Comparison of ENCODE assay signal across 26 cellular contexts in the genomic region with DNA sequence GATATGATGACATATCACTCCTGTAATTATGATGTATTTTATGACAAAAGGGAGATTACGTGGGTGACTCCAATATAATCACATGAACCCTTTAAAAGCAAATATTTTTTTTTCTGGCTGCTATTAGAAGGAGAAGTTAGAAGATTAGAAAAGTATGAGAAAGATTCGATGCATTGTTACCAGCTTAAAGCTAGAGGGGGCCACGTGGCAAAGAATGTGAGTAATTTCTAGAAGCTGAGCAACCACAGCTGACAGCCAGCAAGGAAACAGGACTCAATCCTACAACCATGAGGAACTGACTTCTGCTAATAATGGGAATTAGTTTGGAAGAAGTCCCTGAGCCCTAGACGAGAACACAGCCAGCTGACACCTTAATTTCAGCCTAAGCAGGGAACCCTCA. TPM values are rescaled to one million over a fixed set of nuclear protein-coding genes. Genes with fewer than 3 reads are reported as not detected.
A peak's percentile ranks its signal among the peaks of the same experiment; 100 is the strongest.
DNase-seq lines count a peak whose midpoint lies in the region; ATAC-seq, FAIRE-seq and TF ChIP-seq lines count a peak whose summit lies in the region.
"Had no signal": no experiment of that assay in that cellular context is flagged by ENCODE, and none has a peak within 500 bp of the region (broad histone marks: within the 10 kb centered on the region; RNA-seq: fewer than 3 reads in every experiment).

No MANE protein-coding gene starts in this region.

- no peak overlapping the region for H3K23ac ChIP-seq in H1 (ENCODE audit: insufficient read length)

- H2BK120ac ChIP-seq in H1 (replicated peaks; ENCODE audit: low read depth, low read length) = no peak overlapping the region

- no peak overlapping the region for H3K14ac ChIP-seq in H1 (ENCODE audit: insufficient read length)

- H3K4ac ChIP-seq in H1 (replicated peaks; ENCODE audit: insufficient read length, low read depth, low read length) = no peak overlapping the region

- no peak overlapping the region for H3K4me3 ChIP-seq in H1 (ENCODE audit: extremely low read depth in 1 of 4, insufficient read depth in 2 of 4, low read depth in 3 of 4, low read length in 4 of 4)
- no peak overlapping the region for H3K4me3 ChIP-seq in retinal pigment epithelial cell (ENCODE audit: low read length)
- H3K4me3 ChIP-seq in Peyer's patch = no peak overlapping the region
- H3K4me3 ChIP-seq: breast epithelium, PC-9, prostate gland, upper lobe of left lung had no signal

- H3K36me3 ChIP-seq in H1 (ENCODE audit: control insufficient read depth in 2 of 4, insufficient read depth in 4 of 4, low read length in 3 of 4) (no peaks in the 10 kb centered on the region), Peyer's patch (no peaks in the 10 kb centered on the region)
- H3K36me3 ChIP-seq: breast epithelium, prostate gland, upper lobe of left lung had no signal

- FAIRE-seq in H1 (lab: Jason Lieb, UNC) = no peak
- FAIRE-seq: TTC549 had no signal

- H2BK5ac ChIP-seq in H1 (ENCODE audit: low read depth, low read length) = no peak overlapping the region

- no peak overlapping the region for H2AK5ac ChIP-seq in H1 (ENCODE audit: low read depth, low read length)

- TF ChIP-seq POLR2A in H1 (IDR thresholded peaks at IDR 0.05; ENCODE audit: control extremely low read depth in 1 of 2, low read depth in 2 of 2, low read length in 2 of 2) = no peak
- no peak for TF ChIP-seq POLR2A in Peyer's patch (IDR thresholded peaks at IDR 0.05)

- H3K27ac ChIP-seq in H1 (ENCODE audit: low read depth, low read length) (no peak overlapping the region), Peyer's patch (no peak overlapping the region)
- H3K27ac ChIP-seq: 22Rv1, breast epithelium, PC-9, prostate gland, upper lobe of left lung had no signal

- no peaks in the 10 kb centered on the region for H3K9me3 ChIP-seq in H1 (ENCODE audit: insufficient read depth in 2 of 2, low read depth in 1 of 2, low read length in 1 of 2)
- no peaks in the 10 kb centered on the region for H3K9me3 ChIP-seq in Peyer's patch
- H3K9me3 ChIP-seq: breast epithelium, prostate gland, upper lobe of left lung had no signal

- H3K23me2 ChIP-seq in H1 (ENCODE audit: low read depth, low read length) = no peaks in the 10 kb centered on the region

- no peak for ATAC-seq in stimulated activated naive CD8-positive, alpha-beta T cell treated with anti-CD3 and anti-CD28 coated beads, Interleukin-15, Interleukin-2, amounts not matched to agents 100 U/mL and 50 U/mL, for 24 hours
- no peak for ATAC-seq in HG02610 (IDR thresholded peaks at IDR 0.05; ENCODE audit: unreplicated experiment)
- ATAC-seq: natural killer cell treated with Interleukin-12 subunit alpha and Interleukin-12 subunit beta and Interleukin-15 and Interleukin-18, amount 100 ng/mL, for 72 hours had no signal

- H3K4me1 ChIP-seq in H1 (replicated peaks in 1 of 4; ENCODE audit: control insufficient read depth in 3 of 4, insufficient read depth in 4 of 4, low read length in 3 of 4) (no peaks in the 10 kb centered on the region), Peyer's patch (no peaks in the 10 kb centered on the region)
- H3K4me1 ChIP-seq: breast epithelium, prostate gland had no signal

- TF ChIP-seq CTCF in H1 (IDR thresholded peaks at IDR 0.05; ENCODE audit: control extremely low read depth in 1 of 3, insufficient read depth in 1 of 3, low read depth in 1 of 3, low read length in 3 of 3) (peak in 2 of 3 experiments; percentile 14 to 15; a peak in 2 of 4 replicates), retinal pigment epithelial cell (conservative IDR thresholded peaks at IDR 0.05; ENCODE audit: low read depth, low read length) (peak; percentile 22), Peyer's patch (IDR thresholded peaks at IDR 0.05) (no peak)

- 73% methylated on average over 4 of the region's 4 CpGs; no CpG with 5 or more reads in 1 of the 2 experiments for WGBS in H1 (ENCODE audit: extremely low coverage in 1 of 2, insufficient coverage in 1 of 2, insufficient read length in 1 of 2, insufficient replicate concordance in 2 of 2, low coverage in 1 of 2, low lambda C conversion rate in 2 of 2, missing lambda C conversion rate in 1 of 2), 2 experiments

- no peak overlapping the region for H4K91ac ChIP-seq in H1 (replicated peaks; ENCODE audit: insufficient read length, low read length)

- no peak overlapping the region for H2AFZ ChIP-seq in H1 (ENCODE audit: low read length)
- H2AFZ ChIP-seq: PC-9 had no signal

- TF ChIP-seq RAD21 in H1 (IDR thresholded peaks at IDR 0.05 in 1 of 2, conservative IDR thresholded peaks at IDR 0.05 in 1 of 2; ENCODE audit: low read depth in 2 of 2, low read length in 2 of 2) = peak; percentile 34 to 49; a peak in 3 of 4 replicates

- no peaks in the 10 kb centered on the region for H3K79me1 ChIP-seq in H1 (ENCODE audit: low read depth, low read length)

- no peak overlapping the region for H3K56ac ChIP-seq in H1 (replicated peaks; ENCODE audit: insufficient read length, low read depth, low read length)

- no peak overlapping the region for H4K5ac ChIP-seq in H1 (ENCODE audit: insufficient read length, low read depth, low read length)

- CTCF ChIA-PET in H1 (lab: Charles Lee; ENCODE audit: partially characterized antibody) = interaction anchor here (1.5 to 4.4 kb wide), 10 partner anchors 9 to 157 kb away, joined by 3 to 43 read pairs (median 10); no protein-coding TSS in a partner anchor

- no peak overlapping the region for H2BK15ac ChIP-seq in H1 (ENCODE audit: low read length)

- TF ChIP-seq EP300 in H1 (IDR thresholded peaks at IDR 0.05; ENCODE audit: borderline replicate concordance in 1 of 2, low read depth in 2 of 2, low read length in 2 of 2) = no peak

- H2BK20ac ChIP-seq in H1 (ENCODE audit: low read length) = no peak overlapping the region

- H3K4me2 ChIP-seq in H1 (ENCODE audit: insufficient read depth in 1 of 2, low read depth in 2 of 2, low read length in 2 of 2) = no peak overlapping the region
- H3K4me2 ChIP-seq: PC-9 had no signal

- no peak overlapping the region for H2BK12ac ChIP-seq in H1 (ENCODE audit: low read depth, low read length)

- H4K20me1 ChIP-seq in H1 (replicated peaks in 1 of 2; ENCODE audit: control insufficient read depth in 1 of 2, insufficient read depth in 2 of 2, low read length in 2 of 2) = no peaks in the 10 kb centered on the region

- DNase-seq in DMS 273 (lab: John Stamatoyannopoulos, UW; ENCODE audit: unreplicated experiment) (peak; percentile 22), DMS 273 treated with DMSO at 0.1 percent for 48 hours (lab: John Stamatoyannopoulos, UW) (no peak), NCI-H69 (lab: John Stamatoyannopoulos, UW) (peak; percentile 53), H1 (ENCODE audit: low read depth in 1 of 2, low spot score in 2 of 2) (no peak), retinal pigment epithelial cell (ENCODE audit: low read depth) (no peak), Peyer's patch (no peak)
- DNase-seq in stimulated activated naive CD8-positive, alpha-beta T cell treated with anti-CD3 and anti-CD28 coated beads, Interleukin-15, Interleukin-2, amounts not matched to agents 100 U/mL and 50 U/mL, for 24 hours = no peak
- DNase-seq: activated naive CD4-positive, alpha-beta T cell treated with anti-CD3 and anti-CD28 coated beads, Interleukin-2, amount 10 ng/mL, durations not matched to agents 7 days and 5 days; DND-41; IMR-90; mesenchymal stem cell; NCI-H1092; NCI-H2171; NCI-H748 treated with DMSO at 0.1 percent for 48 hours; PC-9; stimulated activated CD4-positive, alpha-beta T cell treated with anti-CD3 and anti-CD28 coated beads, Interleukin-15, amount 100 ng/mL, for 24 hours; stimulated activated naive CD4-positive, alpha-beta T cell treated with Interleukin-2 at 50 U/mL for 16 hours; upper lobe of left lung had no signal

- peaks cover 0 to 1% (median 0%) of the 10 kb centered on the region in 4 experiments; a peak in 1 of 7 replicates for H3K27me3 ChIP-seq in H1 (replicated peaks in 1 of 4; ENCODE audit: control insufficient read depth in 3 of 4, extremely low read depth in 1 of 4, insufficient read depth in 3 of 4, low read length in 3 of 4)
- H3K27me3 ChIP-seq in Peyer's patch = no peaks in the 10 kb centered on the region
- H3K27me3 ChIP-seq: breast epithelium, upper lobe of left lung had no signal

- no peak overlapping the region for H3K18ac ChIP-seq in H1 (ENCODE audit: extremely low read depth, low read length)

- H4K8ac ChIP-seq in H1 (ENCODE audit: extremely low read depth, insufficient read depth, low read length) = no peak overlapping the region

- no peaks in the 10 kb centered on the region for H3K79me2 ChIP-seq in H1 (ENCODE audit: control insufficient read depth in 1 of 2, insufficient read depth in 2 of 2, low read length in 2 of 2)

- POLR2A ChIA-PET in H1 (lab: Charles Lee; ENCODE audit: partially characterized antibody) = no interaction called here

- no peak overlapping the region for H3K9ac ChIP-seq in H1 (replicated peaks in 1 of 4; ENCODE audit: extremely low read depth in 1 of 4, low read depth in 3 of 4, low read length in 3 of 4)

TF ChIP-seq in H1, 55 proteins besides CTCF, POLR2A, EP300 and RAD21 (continues in another document):
- TF ChIP-seq HDAC2 (IDR thresholded peaks at IDR 0.05; ENCODE audit: borderline replicate concordance in 1 of 2, low read depth in 2 of 2, low read length in 2 of 2) (no peak), TEAD4 (IDR thresholded peaks at IDR 0.05; ENCODE audit: low read depth, low read length) (no peak), SIRT6 (IDR thresholded peaks at IDR 0.05; ENCODE audit: low read length) (no peak), CTBP2 (IDR thresholded peaks at IDR 0.05; ENCODE audit: borderline replicate concordance, insufficient read depth, insufficient read length, low read length) (no peak), RFX5 (IDR thresholded peaks at IDR 0.05; ENCODE audit: borderline replicate concordance, low read depth, low read length) (no peak), POLR2AphosphoS5 (IDR thresholded peaks at IDR 0.05; ENCODE audit: low read depth, low read length) (no peak), EZH2 (IDR thresholded peaks at IDR 0.05; ENCODE audit: low read depth, low read length, severe bottlenecking) (no peak), SRF (IDR thresholded peaks at IDR 0.05; ENCODE audit: low read depth, low read length) (no peak), SUZ12 (IDR thresholded peaks at IDR 0.05; ENCODE audit: low read length) (no peak), ZNF274 (IDR thresholded peaks at IDR 0.05; ENCODE audit: borderline replicate concordance, extremely low read depth, low read length) (no peak)

RNA-seq across cellular contexts. Expression of gene C1orf87, which starts 56.3 kb away (rescaled TPM):
- 0.29 and 0.41 TPM in 2 replicates for total RNA-seq in H1 (2021; fragmentation: NEBNext Ultra II Directional; extraction: Animal tissue kit (Norgen Biotek cat#: 25700))
- 0.06 TPM in 1 of 2 replicates, not detected in the other for polyA plus RNA-seq in H1 (2011; rRNA removed)
- 0.12 TPM for polyA plus RNA-seq in H1 (2011; cell fraction: cytosol; rRNA removed)
- 0.16 TPM for polyA plus RNA-seq in H1 (2011; cell fraction: nucleus; rRNA removed)
- 0.17 to 0.20 TPM (median 0.19 TPM) in 3 of 4 replicates, not detected in the other for polyA plus RNA-seq in H1 (2012, experiment 1 of 2)
- not detected for polyA plus RNA-seq in H1 (2012, experiment 2 of 2)
- 0.12 TPM for polyA plus RNA-seq in H1 (2013, experiment 1 of 2)
- polyA plus RNA-seq in H1 (2013, experiment 2 of 2) = 0.18 TPM
- polyA minus RNA-seq in H1 (2011; rRNA and poly(A)+ RNA removed) = 0.22 TPM in 1 of 2 replicates, not detected in the other
- not detected for polyA minus RNA-seq in H1 (2011; cell fraction: cytosol; rRNA and poly(A)+ RNA removed)
- polyA minus RNA-seq in H1 (2011; cell fraction: nucleus; rRNA and poly(A)+ RNA removed) = 0.30 TPM
- not detected for total RNA-seq in Peyer's patch
- total RNA-seq: breast epithelium; CD4-positive, CD25-positive, alpha-beta regulatory T cell; dermis microvascular lymphatic vessel endothelial cell; IMR-90; natural killer cell treated with Interleukin-12 subunit alpha and Interleukin-12 subunit beta and Interleukin-15 and Interleukin-18, amount 100 ng/mL, for 72 hours; PC-9 had no signal
- polyA plus RNA-seq: CD4-positive, CD25-positive, alpha-beta regulatory T cell; IMR-90 had no signal

Comparison
In these comparisons a context has a peak if more than half of its experiments do, and no peak if none do; other contexts are left out.
1. DNase-seq: peak in DMS 273 (single experiment) and NCI-H69 (single experiment); none in DMS 273 treated with DMSO at 0.1 percent for 48 hours (single experiment), H1 (0 of 2), retinal pigment epithelial cell (single experiment), stimulated activated naive CD8-positive, alpha-beta T cell treated with anti-CD3 and anti-CD28 coated beads, Interleukin-15, Interleukin-2, amounts not matched to agents 100 U/mL and 50 U/mL, for 24 hours (single experiment) and Peyer's patch (0 of 3).
2. CTCF ChIP-seq: peak in H1 (2 of 3) and retinal pigment epithelial cell (single experiment); none in Peyer's patch (0 of 6).